13 cellular contexts compared by ENCODE assay signal in the genomic region with DNA sequence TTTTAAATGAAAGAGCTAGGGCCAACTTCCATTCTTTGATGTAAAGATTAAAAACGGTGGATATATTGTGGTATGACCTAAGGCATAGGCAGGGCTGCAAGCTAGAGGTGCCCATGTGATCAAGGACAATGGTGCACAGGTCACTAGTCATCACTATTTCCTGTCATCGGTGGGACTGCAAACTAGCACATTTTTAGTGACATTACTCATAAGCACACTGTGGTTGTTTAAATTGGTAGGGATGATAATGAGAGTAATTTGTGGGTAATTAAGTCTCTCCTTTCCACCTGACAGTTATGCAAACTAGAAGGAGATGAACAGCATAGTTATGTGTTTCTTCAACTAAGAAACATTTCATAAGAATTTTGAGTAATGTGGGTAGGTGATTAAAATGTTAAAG.
DNase-seq lines count a peak whose midpoint lies in the region; ATAC-seq and TF ChIP-seq lines count a peak whose summit lies in the region.
"Had no signal": no experiment of that assay in that cellular context is flagged by ENCODE, and none has a peak within 500 bp of the region (broad histone marks: within the 10 kb centered on the region; RNA-seq: fewer than 3 reads in every experiment).

No MANE protein-coding gene starts in this region.

- no peaks in the 10 kb centered on the region for H3K9me3 ChIP-seq in transverse colon

- 15 to 35% methylated on average over 2 of the region's 2 CpGs for WGBS in transverse colon (ENCODE audit: low coverage in 1 of 2), 2 donors

- H3K4me1 ChIP-seq in transverse colon, result peaks cover 0 to 8% (median 4%) of the 10 kb centered on the region in 4 donors

- no peak for TF ChIP-seq POLR2A in transverse colon (IDR thresholded peaks at IDR 0.05)

- ATAC-seq in GM18873 (IDR thresholded peaks at IDR 0.05; ENCODE audit: low FRiP score, unreplicated experiment) (peak; percentile 67), GM19324 (IDR thresholded peaks at IDR 0.05; ENCODE audit: low FRiP score, unreplicated experiment) (no peak), HG03039 (IDR thresholded peaks at IDR 0.05; ENCODE audit: unreplicated experiment) (no peak)

- no peaks in the 10 kb centered on the region for H3K36me3 ChIP-seq in transverse colon

- TF ChIP-seq EP300 in transverse colon (IDR thresholded peaks at IDR 0.05; ENCODE audit: low read depth), result no peak

- H3K4me3 ChIP-seq in transverse colon, result no peak overlapping the region

- no peaks in the 10 kb centered on the region for H3K27me3 ChIP-seq in transverse colon

- in situ Hi-C loops in transverse colon (cut with MboI; ENCODE audit: low pct_ligation_motif_present in 1 of 4, low pct_unique_long_range_greater_than_20kb in 1 of 4, low sequenced_read_pairs in 3 of 4), result loop anchor here in 1 of 4 donors (10.0 kb wide), 1 partner anchor 213 kb away; no protein-coding TSS in a partner anchor

- H3K27ac ChIP-seq in transverse colon, result no peak overlapping the region
- no peak overlapping the region for H3K27ac ChIP-seq in caudate nucleus (ENCODE audit: low read depth, low read length)

- TF ChIP-seq CTCF in transverse colon (IDR thresholded peaks at IDR 0.05), result no peak

- intact Hi-C loops in transverse colon (cut with DNase I; ENCODE audit: low total_unique reads), result loop anchor here (10.0 kb wide), 1 partner anchor 683 kb away; no protein-coding TSS in a partner anchor

- DNase-seq in ELR (ENCODE audit: low read depth), result peak; percentile 16
- DNase-seq in LoVo (ENCODE audit: low spot score), result peak; percentile 67
- peak; percentile 38 to 63 for DNase-seq in dermis microvascular lymphatic vessel endothelial cell (ENCODE audit: low read depth in 2 of 2)
- DNase-seq in transverse colon, result no peak
- no peak for DNase-seq in caudate nucleus (lab: John Stamatoyannopoulos, UW)
- DNase-seq: activated gamma-delta T cell; CD4-positive, alpha-beta memory T cell; foreskin melanocyte; KG1; SHP77 had no signal

Comparison
In these comparisons a context has a peak if more than half of its experiments do, and no peak if none do; other contexts are left out.
1. DNase-seq: peak in ELR (single experiment), LoVo (single experiment) and dermis microvascular lymphatic vessel endothelial cell (2 of 2); none in transverse colon (single experiment) and caudate nucleus (0 of 61).